In the genomic region with DNA sequence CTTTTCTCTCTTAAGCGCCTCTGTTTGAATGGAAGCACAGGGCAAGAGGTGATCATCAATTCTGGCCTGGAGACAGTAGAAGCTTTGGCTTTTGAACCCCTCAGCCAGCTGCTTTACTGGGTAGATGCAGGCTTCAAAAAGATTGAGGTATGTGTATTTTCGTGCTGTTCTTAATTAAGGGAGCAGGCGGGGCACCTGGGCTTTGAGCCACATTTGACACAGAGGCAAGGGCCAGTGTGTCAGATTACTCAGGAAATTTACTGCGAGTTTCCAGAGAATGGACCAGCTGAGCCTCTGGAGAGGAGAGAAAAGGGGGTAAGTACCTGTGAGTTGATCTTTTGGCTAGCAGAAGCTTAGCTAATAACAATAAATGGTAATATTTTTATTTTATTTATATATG, we compare ENCODE assay signal across 28 cellular contexts.
A peak's percentile ranks its signal among the peaks of the same experiment; 100 is the strongest.
DNase-seq lines count a peak whose midpoint lies in the region; ATAC-seq and TF ChIP-seq lines count a peak whose summit lies in the region.
"Had no signal": no experiment of that assay in that cellular context is flagged by ENCODE, and none has a peak within 500 bp of the region (broad histone marks: within the 10 kb centered on the region; RNA-seq: fewer than 3 reads in every experiment).

No MANE protein-coding gene starts in this region.

- H3K9ac ChIP-seq in liver (ENCODE audit: low read depth in 1 of 2, low read length in 2 of 2): no peak overlapping the region
- H3K9ac ChIP-seq: parathyroid adenoma had no signal

- no peaks in the 10 kb centered on the region for H3K9me3 Mint-ChIP-seq in activated naive CD4-positive, alpha-beta T cell treated with anti-CD3 and anti-CD28 coated beads for 36 hours
- no peaks in the 10 kb centered on the region for H3K9me3 Mint-ChIP-seq in stimulated activated naive CD8-positive, alpha-beta T cell treated with anti-CD3 and anti-CD28 coated beads, Interleukin-15, amount 100 ng/mL, for 72 hours
- H3K9me3 Mint-ChIP-seq: activated naive CD4-positive, alpha-beta T cell treated with anti-CD3 and anti-CD28 coated beads, Interleukin-2, amount 50 U/mL, for 24 hours; nephron progenitor cell had no signal

- no peak for DNase-seq in right lobe of liver
- peak; percentile 34 for DNase-seq in NCI-H2081 treated with DMSO at 0.1 percent for 48 hours (lab: John Stamatoyannopoulos, UW)
- peak; percentile 19 for DNase-seq in SHP77 treated with DMSO at 0.1 percent for 48 hours (lab: John Stamatoyannopoulos, UW)
- no peak for DNase-seq in activated naive CD4-positive, alpha-beta T cell treated with anti-CD3 and anti-CD28 coated beads for 36 hours
- DNase-seq in psoas muscle: no peak
- DNase-seq in stimulated activated naive CD8-positive, alpha-beta T cell treated with anti-CD3 and anti-CD28 coated beads, Interleukin-15, amount 100 ng/mL, for 72 hours: no peak
- DNase-seq: activated CD4-positive, alpha-beta T cell treated with anti-CD3 and anti-CD28 coated beads for 4 hours; activated T-cell treated with anti-CD3 and anti-CD28 coated beads, Interleukin-2, amount 50 U/mL, for 48 hours; aorta; Calu3; cortex of kidney; esophagus squamous epithelium; hypothalamus; IMR-90; left ventricle myocardium inferior; midbrain; NCI-H1436; nephron progenitor cell; right cardiac atrium; stimulated activated CD4-positive, alpha-beta T cell treated with anti-CD3 and anti-CD28 coated beads, Interleukin-4, amount 100 ng/mL, for 1 hour; stimulated activated naive B cell treated with anti-CD40 and anti-IgM and Interleukin-4, amounts not matched to agents 10 μg/mL and 1 μg/mL and 100 μg/mL, for 72 hours; uterus had no signal

- no peak for TF ChIP-seq RAD21 in liver (IDR thresholded peaks at IDR 0.05)

- H3K4me1 ChIP-seq in liver (ENCODE audit: control insufficient read depth in 4 of 4, insufficient read depth in 4 of 4, low read length in 3 of 4): peaks cover 0 to 43% (median 10%) of the 10 kb centered on the region in 4 donors
- H3K4me1 ChIP-seq in right lobe of liver: peaks cover 0 to 19% (median 5%) of the 10 kb centered on the region in 4 donors
- no peaks in the 10 kb centered on the region for H3K4me1 ChIP-seq in psoas muscle
- H3K4me1 ChIP-seq: esophagus squamous epithelium, gastroesophageal sphincter, left ventricle myocardium inferior, parathyroid adenoma, uterus had no signal

- intact Hi-C loops in right lobe of liver (cut with DNase I) (no loop called here), psoas muscle (cut with DNase I) (no loop called here)
- intact Hi-C loops in activated naive CD4-positive, alpha-beta T cell treated with anti-CD3 and anti-CD28 coated beads for 36 hours (cut with micrococcal nuclease): no loop called here

- ATAC-seq in right lobe of liver (no peak), psoas muscle (no peak), GM19467 (IDR thresholded peaks at IDR 0.05; ENCODE audit: unreplicated experiment) (no peak)
- ATAC-seq in stimulated activated naive CD8-positive, alpha-beta T cell treated with anti-CD3 and anti-CD28 coated beads, Interleukin-15, amount 100 ng/mL, for 72 hours: no peak
- ATAC-seq: gastroesophageal sphincter; right cardiac atrium; stimulated activated naive B cell treated with anti-CD40 and anti-IgM and Interleukin-4, amounts not matched to agents 10 μg/mL and 1 μg/mL and 100 μg/mL, for 72 hours had no signal

- no peak for TF ChIP-seq CTCF in liver (IDR thresholded peaks at IDR 0.05; ENCODE audit: low read depth, low read length, missing input control)
- TF ChIP-seq CTCF in right lobe of liver (IDR thresholded peaks at IDR 0.05): no peak
- TF ChIP-seq CTCF in psoas muscle (IDR thresholded peaks at IDR 0.05): no peak

- H3K27me3 ChIP-seq in liver (ENCODE audit: control insufficient read depth in 4 of 4, insufficient read depth in 4 of 4, low read length in 3 of 4) (no peaks in the 10 kb centered on the region), right lobe of liver (no peaks in the 10 kb centered on the region), psoas muscle (ENCODE audit: insufficient read depth in 3 of 3, low read length in 2 of 3) (no peaks in the 10 kb centered on the region)
- H3K27me3 ChIP-seq: esophagus squamous epithelium, gastroesophageal sphincter, uterus had no signal

- H3K36me3 ChIP-seq in liver (ENCODE audit: control insufficient read depth in 4 of 4, insufficient read depth in 3 of 4, low read depth in 1 of 4, low read length in 3 of 4): peaks cover 4 to 50% (median 19%) of the 10 kb centered on the region in 4 donors
- H3K36me3 ChIP-seq in right lobe of liver: peaks cover 0 to 73% (median 11%) of the 10 kb centered on the region in 4 donors
- no peaks in the 10 kb centered on the region for H3K36me3 ChIP-seq in psoas muscle (ENCODE audit: insufficient read depth in 1 of 2, low read depth in 1 of 2)
- H3K36me3 ChIP-seq: thoracic aorta, uterus had no signal

- peaks cover 20% of the 10 kb centered on the region for H3K4me1 Mint-ChIP-seq in activated naive CD4-positive, alpha-beta T cell treated with anti-CD3 and anti-CD28 coated beads for 36 hours (ENCODE audit: low read depth)
- H3K4me1 Mint-ChIP-seq in stimulated activated naive CD8-positive, alpha-beta T cell treated with anti-CD3 and anti-CD28 coated beads, Interleukin-15, amount 100 ng/mL, for 72 hours: peaks cover 42% of the 10 kb centered on the region

- H3K27me3 Mint-ChIP-seq in activated naive CD4-positive, alpha-beta T cell treated with anti-CD3 and anti-CD28 coated beads for 36 hours (ENCODE audit: low read depth): no peaks in the 10 kb centered on the region
- no peaks in the 10 kb centered on the region for H3K27me3 Mint-ChIP-seq in stimulated activated naive CD8-positive, alpha-beta T cell treated with anti-CD3 and anti-CD28 coated beads, Interleukin-15, amount 100 ng/mL, for 72 hours
- H3K27me3 Mint-ChIP-seq: activated naive CD4-positive, alpha-beta T cell treated with anti-CD3 and anti-CD28 coated beads, Interleukin-2, amount 50 U/mL, for 24 hours; stimulated activated naive B cell treated with anti-CD40 and anti-IgM and Interleukin-4, amounts not matched to agents 10 μg/mL and 1 μg/mL and 100 μg/mL, for 72 hours had no signal

- CTCF ChIA-PET in activated naive CD4-positive, alpha-beta T cell treated with anti-CD3 and anti-CD28 coated beads for 36 hours (lab: Charles Lee): no interaction called here

- no peak overlapping the region for H3K4me3 Mint-ChIP-seq in activated naive CD4-positive, alpha-beta T cell treated with anti-CD3 and anti-CD28 coated beads for 36 hours
- no peak overlapping the region for H3K4me3 Mint-ChIP-seq in stimulated activated naive CD8-positive, alpha-beta T cell treated with anti-CD3 and anti-CD28 coated beads, Interleukin-15, amount 100 ng/mL, for 72 hours
- H3K4me3 Mint-ChIP-seq: activated naive CD4-positive, alpha-beta T cell treated with anti-CD3 and anti-CD28 coated beads, Interleukin-2, amount 50 U/mL, for 24 hours; nephron progenitor cell; stimulated activated naive B cell treated with anti-CD40 and anti-IgM and Interleukin-4, amounts not matched to agents 10 μg/mL and 1 μg/mL and 100 μg/mL, for 72 hours had no signal

- no peak overlapping the region for H3K4me3 ChIP-seq in liver (ENCODE audit: low read depth in 1 of 3, low read length in 3 of 3)
- no peak overlapping the region for H3K4me3 ChIP-seq in right lobe of liver
- no peak overlapping the region for H3K4me3 ChIP-seq in psoas muscle
- H3K4me3 ChIP-seq: esophagus squamous epithelium, gastroesophageal sphincter, left ventricle myocardium inferior, thoracic aorta, uterus had no signal

- 73% methylated on average over 4 of the region's 4 CpGs for WGBS in liver
- 44% methylated on average over 4 of the region's 4 CpGs for WGBS in right lobe of liver (ENCODE audit: insufficient coverage, low coverage, low lambda C conversion rate, missing lambda C conversion rate)
- 34 to 49% (median 46%) methylated on average over 4 of the region's 4 CpGs for WGBS in psoas muscle, 3 donors

- H3K9me3 ChIP-seq in liver (ENCODE audit: control insufficient read depth in 4 of 4, low read length in 3 of 4) (no peaks in the 10 kb centered on the region), right lobe of liver (no peaks in the 10 kb centered on the region), psoas muscle (no peaks in the 10 kb centered on the region)
- H3K9me3 ChIP-seq: esophagus squamous epithelium, gastroesophageal sphincter, left ventricle myocardium inferior, thoracic aorta, uterus had no signal

- TF ChIP-seq POLR2A in right lobe of liver (IDR thresholded peaks at IDR 0.05): no peak

- no peak overlapping the region for H3K27ac Mint-ChIP-seq in activated naive CD4-positive, alpha-beta T cell treated with anti-CD3 and anti-CD28 coated beads for 36 hours
- no peak overlapping the region for H3K27ac Mint-ChIP-seq in stimulated activated naive CD8-positive, alpha-beta T cell treated with anti-CD3 and anti-CD28 coated beads, Interleukin-15, amount 100 ng/mL, for 72 hours
- H3K27ac Mint-ChIP-seq: nephron progenitor cell had no signal

- H3K27ac ChIP-seq in liver (ENCODE audit: low read depth in 1 of 2, low read length in 2 of 2) (peak overlapping the region; percentile 88 to 92), right lobe of liver (no peak overlapping the region), psoas muscle (no peak overlapping the region)
- H3K27ac ChIP-seq: esophagus squamous epithelium, gastroesophageal sphincter, left ventricle myocardium inferior, parathyroid adenoma, thoracic aorta, uterus had no signal

- H3K36me3 Mint-ChIP-seq in activated naive CD4-positive, alpha-beta T cell treated with anti-CD3 and anti-CD28 coated beads for 36 hours (ENCODE audit: low read depth): peaks cover 41% of the 10 kb centered on the region

TF ChIP-seq in liver, 16 proteins besides CTCF, POLR2A, EP300 and RAD21:
- no peak for TF ChIP-seq FOXA2 (IDR thresholded peaks at IDR 0.05)

Comparison
In these comparisons a context has a peak if more than half of its experiments do, and no peak if none do; other contexts are left out.
1. H3K27ac ChIP-seq: peak in liver (2 of 2); none in right lobe of liver (0 of 3) and psoas muscle (single experiment).
2. DNase-seq: peak in NCI-H2081 treated with DMSO at 0.1 percent for 48 hours (single experiment) and SHP77 treated with DMSO at 0.1 percent for 48 hours (single experiment); none in right lobe of liver (0 of 3), activated naive CD4-positive, alpha-beta T cell treated with anti-CD3 and anti-CD28 coated beads for 36 hours (single experiment), psoas muscle (0 of 2) and stimulated activated naive CD8-positive, alpha-beta T cell treated with anti-CD3 and anti-CD28 coated beads, Interleukin-15, amount 100 ng/mL, for 72 hours (0 of 2).